Comparison of ENCODE assay signal across 22 cellular contexts in the genomic region with DNA sequence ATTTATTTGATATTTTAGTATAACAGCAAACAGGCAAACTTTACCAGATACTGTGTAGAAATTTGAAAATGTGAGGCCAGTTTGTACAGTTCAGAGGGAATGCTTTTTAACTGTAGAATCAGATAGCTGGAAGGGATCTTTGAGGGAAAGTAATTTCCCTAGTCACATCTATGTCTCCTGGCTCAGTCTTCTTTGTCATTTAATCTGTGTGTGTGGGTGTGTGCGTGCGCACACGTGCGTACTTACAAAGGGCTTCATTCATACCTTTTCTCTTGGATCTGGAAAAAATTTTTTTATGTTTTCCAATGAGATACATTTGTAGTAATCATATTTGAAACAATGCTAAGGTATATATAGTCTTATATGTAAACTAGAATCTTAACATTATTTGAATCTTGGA. TPM values are rescaled to one million over a fixed set of nuclear protein-coding genes. Genes with fewer than 3 reads are reported as not detected.
A peak's percentile ranks its signal among the peaks of the same experiment; 100 is the strongest.
DNase-seq lines count a peak whose midpoint lies in the region; ATAC-seq, FAIRE-seq and TF ChIP-seq lines count a peak whose summit lies in the region.
"Had no signal": no experiment of that assay in that cellular context is flagged by ENCODE, and none has a peak within 500 bp of the region (broad histone marks: within the 10 kb centered on the region; RNA-seq: fewer than 3 reads in every experiment).

No MANE protein-coding gene starts in this region.

- peak; percentile 20 to 51 for DNase-seq in HAP-1 (ENCODE audit: low spot score in 2 of 2)
- peak; percentile 34 for DNase-seq in NCI-H526 treated with DMSO at 0.1 percent for 48 hours (lab: John Stamatoyannopoulos, UW)
- peak; percentile 7 for DNase-seq in bronchial epithelial cell (ENCODE audit: low read depth)
- DNase-seq in SIG-M5 (lab: John Stamatoyannopoulos, UW): no peak
- no peak for DNase-seq in aorta
- DNase-seq in T-helper 2 cell treated with Interferon-gamma antibody and Interleukin-4, amounts not matched to agents 5 μg/mL and 100 μg/mL, for 36 hours (ENCODE audit: low spot score): no peak
- DNase-seq: C1 segment of cervical spinal cord; Caco-2; CD4-positive, alpha-beta memory T cell; DMS153; DND-41; GDM1; H9; HFFc6 had no signal

- no peak for TF ChIP-seq CTCF in bronchial epithelial cell (IDR thresholded peaks at IDR 0.05; ENCODE audit: insufficient read depth, low read length, severe bottlenecking)

- WGBS in aorta, 2 donors: 86 to 91% methylated on average over 4 of the region's 4 CpGs

- no peak overlapping the region for H3K27ac ChIP-seq in aorta (ENCODE audit: low read depth in 1 of 2, low read length in 2 of 2)

- H3K4me1 ChIP-seq in HAP-1: peaks cover 7% of the 10 kb centered on the region; the same call in 1 of the 2 replicates
- no peaks in the 10 kb centered on the region for H3K4me1 ChIP-seq in aorta (ENCODE audit: control insufficient read depth in 1 of 2, insufficient read depth in 2 of 2, low read length in 2 of 2)
- H3K4me1 ChIP-seq: Caco-2 had no signal

- no peaks in the 10 kb centered on the region for H3K36me3 Mint-ChIP-seq in T-helper 2 cell treated with Interferon-gamma antibody and Interleukin-4, amounts not matched to agents 5 μg/mL and 100 μg/mL, for 36 hours (ENCODE audit: low read depth)
- H3K36me3 Mint-ChIP-seq: CD4-positive, alpha-beta memory T cell had no signal

- intact Hi-C loops in aorta (cut with DNase I): no loop called here

- H3K27me3 ChIP-seq in HAP-1 (ENCODE audit: low read depth) (no peaks in the 10 kb centered on the region), bronchial epithelial cell (ENCODE audit: control insufficient read depth, insufficient read depth, low read length) (no peaks in the 10 kb centered on the region), aorta (ENCODE audit: control insufficient read depth in 1 of 2, insufficient read depth in 2 of 2, low read length in 1 of 2) (no peaks in the 10 kb centered on the region)

- ATAC-seq in GM18909 (IDR thresholded peaks at IDR 0.05; ENCODE audit: poor library complexity, unreplicated experiment) (no peak), aorta (ENCODE audit: low FRiP score) (no peak)
- ATAC-seq: GM12878, GM23338 had no signal

- FAIRE-seq in G401.6 (lab: Jason Lieb, UNC) (peak; percentile 13), bronchial epithelial cell (lab: Jason Lieb, UNC) (no peak)
- FAIRE-seq: GM12878, GM18507 had no signal

- in situ Hi-C loops in HAP-1 (cut with MboI; ENCODE audit: low sequenced_read_pairs): no loop called here

- no peaks in the 10 kb centered on the region for H3K4me1 Mint-ChIP-seq in T-helper 2 cell treated with Interferon-gamma antibody and Interleukin-4, amounts not matched to agents 5 μg/mL and 100 μg/mL, for 36 hours (ENCODE audit: low read depth)
- H3K4me1 Mint-ChIP-seq: CD4-positive, alpha-beta memory T cell; GM23338; H9 had no signal

- H3K4me3 Mint-ChIP-seq in T-helper 2 cell treated with Interferon-gamma antibody and Interleukin-4, amounts not matched to agents 5 μg/mL and 100 μg/mL, for 36 hours: no peak overlapping the region
- H3K4me3 Mint-ChIP-seq: CD4-positive, alpha-beta memory T cell; GM23338; H9; HFFc6 had no signal

- H3K36me3 ChIP-seq in HAP-1 (replicated peaks) (no peaks in the 10 kb centered on the region), bronchial epithelial cell (ENCODE audit: control insufficient read depth, insufficient read depth, low read length) (no peaks in the 10 kb centered on the region), aorta (ENCODE audit: control insufficient read depth in 1 of 2, insufficient read depth in 2 of 2, low read length in 1 of 2) (peaks cover 0 to 9% of the 10 kb centered on the region in 2 donors)

- no peak overlapping the region for H3K27ac Mint-ChIP-seq in T-helper 2 cell treated with Interferon-gamma antibody and Interleukin-4, amounts not matched to agents 5 μg/mL and 100 μg/mL, for 36 hours
- H3K27ac Mint-ChIP-seq: CD4-positive, alpha-beta memory T cell; GM23338; H9; HFFc6 had no signal

- H3K9me3 Mint-ChIP-seq in T-helper 2 cell treated with Interferon-gamma antibody and Interleukin-4, amounts not matched to agents 5 μg/mL and 100 μg/mL, for 36 hours: no peaks in the 10 kb centered on the region
- H3K9me3 Mint-ChIP-seq: GM23338, HFFc6 had no signal

- H3K9me3 ChIP-seq in HAP-1 (no peaks in the 10 kb centered on the region), aorta (ENCODE audit: control insufficient read depth, low read length) (no peaks in the 10 kb centered on the region)
- H3K9me3 ChIP-seq: Caco-2 had no signal

- H3K4me3 ChIP-seq in HAP-1 (no peak overlapping the region), bronchial epithelial cell (ENCODE audit: low read depth, low read length) (no peak overlapping the region), aorta (ENCODE audit: low read length in 2 of 2) (no peak overlapping the region)
- H3K4me3 ChIP-seq: GM12878, GM23338 had no signal

- peaks cover 5% of the 10 kb centered on the region for H3K27me3 Mint-ChIP-seq in T-helper 2 cell treated with Interferon-gamma antibody and Interleukin-4, amounts not matched to agents 5 μg/mL and 100 μg/mL, for 36 hours (ENCODE audit: low read depth)

RNA-seq across cellular contexts. Expression of a gene that starts 44.6 kb away (rescaled TPM):
- total RNA-seq in bronchial epithelial cell (25.0 and 37.5 TPM in 2 replicates), aorta (10 to 100 TPM; 90.1 to 92.5 TPM)
- 10 to 100 TPM; 45.8 to 57.7 TPM for polyA plus RNA-seq in aorta

RNA-seq across cellular contexts. Expression of a gene that starts 51.6 kb away (rescaled TPM):
- total RNA-seq in bronchial epithelial cell: under 0.01 TPM in 1 of 2 replicates, not detected in the other
- total RNA-seq in aorta: under 1 TPM in 1 of 2 donors, not detected in 1; 0.15 TPM
- polyA plus RNA-seq in aorta: not detected
- total RNA-seq: A172; CD4-positive, alpha-beta memory T cell; GM12878; H4; HFFc6 had no signal
- polyA plus RNA-seq: BJ; CD4-positive, alpha-beta memory T cell had no signal

Comparison
In these comparisons a context has a peak if more than half of its experiments do, and no peak if none do; other contexts are left out.
1. DNase-seq: peak in HAP-1 (2 of 2), NCI-H526 treated with DMSO at 0.1 percent for 48 hours (single experiment) and bronchial epithelial cell (single experiment); none in SIG-M5 (single experiment), aorta (0 of 2) and T-helper 2 cell treated with Interferon-gamma antibody and Interleukin-4, amounts not matched to agents 5 μg/mL and 100 μg/mL, for 36 hours (single experiment).